25 cellular contexts compared by ENCODE assay signal in genomic region chr6:12325872-12326271, GRCh38. TPM values are rescaled to one million over a fixed set of nuclear protein-coding genes. Genes with fewer than 3 reads are reported as not detected.
"Had no signal": no experiment of that assay in that cellular context is flagged by ENCODE, and none has a peak within 500 bp of the region (broad histone marks: within the 10 kb centered on the region; RNA-seq: fewer than 3 reads in every experiment).

No MANE protein-coding gene starts in this region.

- H2AFZ ChIP-seq: neural progenitor cell had no signal

- H3K9me3 ChIP-seq: ascending aorta, lower lobe of right lung, spleen, upper lobe of left lung had no signal

- H3K4me3 Mint-ChIP-seq: activated B cell treated with CpG ODN at 0.5 μM for 24 hours; activated CD4-positive, alpha-beta T cell treated with anti-CD3 and anti-CD28 coated beads for 36 hours; activated T-cell treated with anti-CD3 and anti-CD28 coated beads, Interleukin-2, amount 50 U/mL, for 24 hours; activated T-helper 17 cell treated with anti-CD3 and anti-CD28 coated beads, Interleukin-2, amount 50 U/mL, for 72 hours; central memory CD8-positive, alpha-beta T cell; naive B cell; neural progenitor cell had no signal

- DNase-seq: activated B cell treated with CpG ODN at 0.5 μM for 24 hours; activated CD4-positive, alpha-beta T cell treated with anti-CD3 and anti-CD28 coated beads for 36 hours; activated CD4-positive, alpha-beta T cell treated with anti-CD3 and anti-CD28 coated beads, Interleukin-2, amount 50 U/mL, for 4 hours; activated CD8-positive, alpha-beta memory T cell treated with anti-CD3 and anti-CD28 coated beads for 24 hours; activated CD8-positive, alpha-beta memory T cell treated with anti-CD3 and anti-CD28 coated beads, Interleukin-2, amount 50 U/mL, for 4 hours; activated T-cell treated with anti-CD3 and anti-CD28 coated beads, Interleukin-2, amount 50 U/mL, for 24 hours; brain microvascular endothelial cell; effector memory CD4-positive, alpha-beta T cell; glutamatergic neuron; lower lobe of right lung; naive B cell; spleen; stimulated activated CD4-positive, alpha-beta T cell treated with anti-CD3 and anti-CD28 coated beads, Interleukin-4, amount 100 ng/mL, for 24 hours; stimulated activated naive CD8-positive, alpha-beta T cell treated with anti-CD3 and anti-CD28 coated beads, Interleukin-15, Interleukin-2, amounts not matched to agents 100 U/mL and 50 U/mL, for 24 hours; T-helper 9 cell; upper lobe of left lung had no signal

- FAIRE-seq: colon, frontal cortex had no signal

- H3K4me1 ChIP-seq: spleen had no signal

- ATAC-seq: activated CD4-positive, alpha-beta T cell treated with anti-CD3 and anti-CD28 coated beads for 36 hours; activated naive CD4-positive, alpha-beta T cell treated with anti-CD3 and anti-CD28 coated beads, Interleukin-2, amount 50 U/mL, for 72 hours; activated T-helper 17 cell treated with anti-CD3 and anti-CD28 coated beads, Interleukin-2, amount 50 U/mL, for 72 hours; esophagus mucosa; left lobe of liver; lower lobe of right lung; stimulated activated naive CD8-positive, alpha-beta T cell treated with anti-CD3 and anti-CD28 coated beads, Interleukin-15, Interleukin-2, amounts not matched to agents 100 U/mL and 50 U/mL, for 24 hours had no signal

- H3K27ac Mint-ChIP-seq: activated B cell treated with CpG ODN at 0.5 μM for 24 hours; activated CD4-positive, alpha-beta T cell treated with anti-CD3 and anti-CD28 coated beads for 36 hours; activated naive CD4-positive, alpha-beta T cell treated with anti-CD3 and anti-CD28 coated beads, Interleukin-2, amount 50 U/mL, for 72 hours; activated T-cell treated with anti-CD3 and anti-CD28 coated beads, Interleukin-2, amount 50 U/mL, for 24 hours; activated T-helper 17 cell treated with anti-CD3 and anti-CD28 coated beads, Interleukin-2, amount 50 U/mL, for 72 hours; naive B cell; neural progenitor cell had no signal

- H3K27ac ChIP-seq: ascending aorta, brain microvascular endothelial cell, lower lobe of right lung, neural progenitor cell, spleen, upper lobe of left lung had no signal

- H3K4me1 Mint-ChIP-seq: activated B cell treated with CpG ODN at 0.5 μM for 24 hours; activated CD4-positive, alpha-beta T cell treated with anti-CD3 and anti-CD28 coated beads for 36 hours; activated T-helper 17 cell treated with anti-CD3 and anti-CD28 coated beads, Interleukin-2, amount 50 U/mL, for 72 hours; central memory CD8-positive, alpha-beta T cell; naive B cell; neural progenitor cell had no signal

- H3K27me3 ChIP-seq: ascending aorta, brain microvascular endothelial cell, neural progenitor cell, spleen, upper lobe of left lung had no signal

- H3K4me2 ChIP-seq: neural progenitor cell had no signal

- H3K36me3 Mint-ChIP-seq: naive B cell, neural progenitor cell had no signal

- H3K4me3 ChIP-seq: ascending aorta, lower lobe of right lung, neural progenitor cell, spleen, upper lobe of left lung had no signal

- H3K9me3 Mint-ChIP-seq: activated B cell treated with CpG ODN at 0.5 μM for 24 hours; activated T-cell treated with anti-CD3 and anti-CD28 coated beads, Interleukin-2, amount 50 U/mL, for 24 hours; central memory CD8-positive, alpha-beta T cell; neural progenitor cell had no signal

- H3K36me3 ChIP-seq: ascending aorta, brain microvascular endothelial cell, lower lobe of right lung, neural progenitor cell, spleen, upper lobe of left lung had no signal

- H3K9ac ChIP-seq: neural progenitor cell had no signal

RNA-seq across cellular contexts. Expression of gene EDN1, which starts 35.7 kb away (rescaled TPM):
- total RNA-seq: activated CD4-positive, alpha-beta T cell treated with anti-CD3 and anti-CD28 coated beads for 36 hours had no signal
